ENCODE assay signal across 9 cellular contexts in genomic region chr1:226974544-226975258, GRCh38. TPM values are rescaled to one million over a fixed set of nuclear protein-coding genes. Genes with fewer than 3 reads are reported as not detected.
DNase-seq lines count a peak whose midpoint lies in the region; ATAC-seq and TF ChIP-seq lines count a peak whose summit lies in the region.
"Had no signal": no experiment of that assay in that cellular context is flagged by ENCODE, and none has a peak within 500 bp of the region (broad histone marks: within the 10 kb centered on the region; RNA-seq: fewer than 3 reads in every experiment).

No MANE protein-coding gene starts in this region.

- H3K56ac ChIP-seq in H9 (ENCODE audit: insufficient read length, low read depth, low read length) = no peak overlapping the region

- H2BK5ac ChIP-seq in H9 (ENCODE audit: insufficient read length, low read length) = no peak overlapping the region

- H2BK120ac ChIP-seq in H9 (ENCODE audit: low read depth, low read length, poor library complexity, severe bottlenecking) = no peak overlapping the region

- no peak overlapping the region for H2AK5ac ChIP-seq in H9 (ENCODE audit: insufficient read length, low read length)

- H3K4me3 Mint-ChIP-seq in H9 = no peak overlapping the region

- H4K8ac ChIP-seq in H9 (replicated peaks; ENCODE audit: insufficient read length, low read depth, low read length) = no peak overlapping the region

- H3K4ac ChIP-seq in H9 (ENCODE audit: low read depth, low read length) = no peak overlapping the region

- TF ChIP-seq POLR2A in right lobe of liver (IDR thresholded peaks at IDR 0.05) = no peak

- H3T11ph ChIP-seq in H9 (ENCODE audit: low read length) = no peak overlapping the region

- H3K23me2 ChIP-seq in H9 (ENCODE audit: insufficient read length, low read depth, low read length, poor library complexity, severe bottlenecking) = no peaks in the 10 kb centered on the region

- no peak for TF ChIP-seq CTCF in H9 (conservative IDR thresholded peaks at IDR 0.05)
- TF ChIP-seq CTCF in right lobe of liver (IDR thresholded peaks at IDR 0.05) = no peak
- no peak for TF ChIP-seq CTCF in smooth muscle cell (IDR thresholded peaks at IDR 0.05; ENCODE audit: borderline replicate concordance, insufficient read depth, poor library complexity, severe bottlenecking)

- no CpG with 5 or more reads among the region's 14 CpGs for WGBS in H9 (ENCODE audit: extremely low coverage, insufficient read length, low lambda C conversion rate)
- WGBS in right lobe of liver (ENCODE audit: insufficient coverage, low coverage, low lambda C conversion rate, missing lambda C conversion rate) = 18% methylated on average over 4 of the region's 14 CpGs
- WGBS in smooth muscle cell (ENCODE audit: low lambda C conversion rate) = 89% methylated on average over 14 of the region's 14 CpGs

- H3K79me2 ChIP-seq in H9 (ENCODE audit: insufficient read depth, low read length) = no peaks in the 10 kb centered on the region
- no peaks in the 10 kb centered on the region for H3K79me2 ChIP-seq in smooth muscle cell (ENCODE audit: low read depth)

- no peak overlapping the region for H2BK20ac ChIP-seq in H9 (ENCODE audit: low read depth, low read length, poor library complexity, severe bottlenecking)

- H2AFZ ChIP-seq in H9 (ENCODE audit: low read length) (no peak overlapping the region), smooth muscle cell (ENCODE audit: low read depth) (no peak overlapping the region)

- DNase-seq in H9 (peak; percentile 17), caudate nucleus (lab: John Stamatoyannopoulos, UW) (no peak), right lobe of liver (peak; percentile 71 to 91 (median 87)), smooth muscle cell (lab: John Stamatoyannopoulos, UW; ENCODE audit: unreplicated experiment) (no peak), NCI-H1105 (lab: John Stamatoyannopoulos, UW) (no peak)
- DNase-seq in effector memory CD4-positive, alpha-beta T cell = no peak
- DNase-seq in activated CD4-positive, alpha-beta T cell treated with anti-CD3 and anti-CD28 coated beads for 48 hours = no peak

- peaks cover 7 to 19% (median 14%) of the 10 kb centered on the region in 3 experiments for H3K36me3 Mint-ChIP-seq in H9 (ENCODE audit: insufficient read depth in 1 of 3, low read depth in 3 of 3)

- H3K4me3 ChIP-seq in right lobe of liver = peak overlapping the region in 2 of 3 donors; percentile 12 to 31
- H3K4me3 ChIP-seq in smooth muscle cell = no peak overlapping the region
- H3K4me3 ChIP-seq in effector memory CD4-positive, alpha-beta T cell (ENCODE audit: insufficient read depth, low read depth, low read length, poor library complexity, severe bottlenecking) = no peak overlapping the region
- H3K4me3 ChIP-seq: SJSA1 had no signal

- peak overlapping the region in 2 of 3 experiments; percentile 23 to 34; a peak in 3 of 7 replicates for H3K27ac Mint-ChIP-seq in H9

- H3K9me3 ChIP-seq in H9 (ENCODE audit: control insufficient read depth, low read depth, low read length) = no peaks in the 10 kb centered on the region
- no peaks in the 10 kb centered on the region for H3K9me3 ChIP-seq in right lobe of liver
- no peaks in the 10 kb centered on the region for H3K9me3 ChIP-seq in smooth muscle cell (replicated peaks; ENCODE audit: low read depth)
- no peaks in the 10 kb centered on the region for H3K9me3 ChIP-seq in effector memory CD4-positive, alpha-beta T cell (ENCODE audit: control insufficient read depth, low read length)

- no peak overlapping the region for H3K18ac ChIP-seq in H9 (ENCODE audit: insufficient read length, low read depth, low read length)

- H2BK12ac ChIP-seq in H9 (ENCODE audit: insufficient read length, low read depth, low read length) = no peak overlapping the region

- peak; percentile 80 to 89 (median 82) for ATAC-seq in right lobe of liver
- ATAC-seq in HG03108 (IDR thresholded peaks at IDR 0.05; ENCODE audit: unreplicated experiment) = no peak

- H3K4me1 Mint-ChIP-seq in H9 = peaks cover 4 to 15% of the 10 kb centered on the region in 2 experiments; a peak in 3 of 4 replicates

- H3K23ac ChIP-seq in H9 (ENCODE audit: insufficient read length, low read depth, low read length) = no peak overlapping the region

- H3K9me3 Mint-ChIP-seq in H9 = peaks cover 7 to 8% of the 10 kb centered on the region in 2 experiments; a peak in 4 of 5 replicates

- H4K91ac ChIP-seq in H9 (ENCODE audit: insufficient read length, low read depth, low read length) = no peak overlapping the region

- H3K27me3 Mint-ChIP-seq in H9 (ENCODE audit: low read depth) = no peaks in the 10 kb centered on the region

- H3K4me2 ChIP-seq in H9 (ENCODE audit: insufficient read depth, insufficient read length, low read length) (no peak overlapping the region), smooth muscle cell (peak overlapping the region; percentile 31)

- intact Hi-C loops in right lobe of liver (cut with DNase I) = no loop called here

- H3K4me1 ChIP-seq in H9 (ENCODE audit: insufficient read depth, low read length) = no peaks in the 10 kb centered on the region
- peaks cover 0 to 56% (median 28%) of the 10 kb centered on the region in 4 donors for H3K4me1 ChIP-seq in right lobe of liver
- peaks cover 23% of the 10 kb centered on the region for H3K4me1 ChIP-seq in smooth muscle cell (ENCODE audit: low read depth)
- no peaks in the 10 kb centered on the region for H3K4me1 ChIP-seq in effector memory CD4-positive, alpha-beta T cell (ENCODE audit: control insufficient read depth, insufficient read depth, low read length, poor library complexity, severe bottlenecking)

- H3K27me3 ChIP-seq in H9 (ENCODE audit: insufficient read depth, low read length) (no peaks in the 10 kb centered on the region), right lobe of liver (no peaks in the 10 kb centered on the region), smooth muscle cell (ENCODE audit: low read depth) (no peaks in the 10 kb centered on the region)
- H3K27me3 ChIP-seq in effector memory CD4-positive, alpha-beta T cell (replicated peaks; ENCODE audit: control insufficient read depth, insufficient read depth, low read length, poor library complexity, severe bottlenecking) = no peaks in the 10 kb centered on the region
- H3K27me3 ChIP-seq: SJSA1 had no signal

- H4K5ac ChIP-seq in H9 (ENCODE audit: insufficient read length, low read depth, low read length) = no peak overlapping the region

- no peaks in the 10 kb centered on the region for H3K79me1 ChIP-seq in H9 (ENCODE audit: insufficient read depth, low read depth, low read length, poor library complexity, severe bottlenecking)

- H4K20me1 ChIP-seq in H9 (ENCODE audit: control insufficient read depth, insufficient read depth, insufficient read length) (no peaks in the 10 kb centered on the region), smooth muscle cell (ENCODE audit: low read depth) (no peaks in the 10 kb centered on the region)

- no peak overlapping the region for H2BK15ac ChIP-seq in H9 (ENCODE audit: low read depth, low read length)

- no peaks in the 10 kb centered on the region for H3F3A ChIP-seq in smooth muscle cell (ENCODE audit: low read depth)

- no peak overlapping the region for H3K9ac ChIP-seq in H9 (ENCODE audit: extremely low read depth, insufficient read length, low read length)
- no peak overlapping the region for H3K9ac ChIP-seq in smooth muscle cell (ENCODE audit: low read depth)

- no peak overlapping the region for H3K27ac ChIP-seq in H9 (ENCODE audit: insufficient read length, low read depth, low read length)
- H3K27ac ChIP-seq in caudate nucleus (ENCODE audit: low read depth, low read length) = peak overlapping the region; percentile 92
- H3K27ac ChIP-seq in right lobe of liver = peak overlapping the region; percentile 85 to 95 (median 93)
- peak overlapping the region; percentile 43 for H3K27ac ChIP-seq in smooth muscle cell (ENCODE audit: low read depth)
- H3K27ac ChIP-seq in effector memory CD4-positive, alpha-beta T cell (ENCODE audit: insufficient read depth, low read length, poor library complexity, severe bottlenecking) = no peak overlapping the region
- H3K27ac ChIP-seq: SJSA1 had no signal

- no peak overlapping the region; the same call in 1 of the 2 replicates for H3K14ac ChIP-seq in H9 (ENCODE audit: insufficient read depth, low read length)

- peaks cover 0 to 9% (median 1%) of the 10 kb centered on the region in 4 donors for H3K36me3 ChIP-seq in right lobe of liver
- H3K36me3 ChIP-seq in smooth muscle cell (ENCODE audit: low read depth) = no peaks in the 10 kb centered on the region
- peaks cover 18% of the 10 kb centered on the region for H3K36me3 ChIP-seq in effector memory CD4-positive, alpha-beta T cell (ENCODE audit: control insufficient read depth, insufficient read depth, low read length)
- H3K36me3 ChIP-seq: SJSA1 had no signal

RNA-seq across cellular contexts. Expression of gene COQ8A, which starts 34.6 kb away (rescaled TPM):
- total RNA-seq in H9 (2021) (25.8 and 26.0 TPM in 2 replicates), right lobe of liver (10 to 100 TPM; 51.6 to 78.1 (median 69.6) TPM), smooth muscle cell (3.1 and 3.4 TPM in 2 replicates)
- 3.4 and 4.2 TPM in 2 replicates for polyA plus RNA-seq in smooth muscle cell

Comparison
In these comparisons a context has a peak if more than half of its experiments do, and no peak if none do; other contexts are left out.
1. DNase-seq: peak in H9 (single experiment) and right lobe of liver (3 of 3); none in caudate nucleus (0 of 61), smooth muscle cell (single experiment), effector memory CD4-positive, alpha-beta T cell (0 of 3), activated CD4-positive, alpha-beta T cell treated with anti-CD3 and anti-CD28 coated beads for 48 hours (single experiment) and NCI-H1105 (single experiment).
2. H3K27ac ChIP-seq: peak in caudate nucleus (single experiment), right lobe of liver (3 of 3) and smooth muscle cell (single experiment); none in H9 (single experiment) and effector memory CD4-positive, alpha-beta T cell (single experiment).
3. H3K4me3 ChIP-seq: peak in right lobe of liver (2 of 3); none in smooth muscle cell (single experiment) and effector memory CD4-positive, alpha-beta T cell (single experiment).